In genomic region chr1:8201331-8201861, GRCh38 we compare ENCODE assay signal across 8 cellular contexts.
DNase-seq lines count a peak whose midpoint lies in the region; ATAC-seq and TF ChIP-seq lines count a peak whose summit lies in the region.

No MANE protein-coding gene starts in this region.

- H3K4me3 ChIP-seq in hepatocyte, result no peak overlapping the region
- H3K4me3 ChIP-seq in prostate gland, result no peak overlapping the region

- peak overlapping the region; percentile 28 for H3K4me2 ChIP-seq in hepatocyte

- no peaks in the 10 kb centered on the region for H4K20me1 ChIP-seq in hepatocyte (ENCODE audit: insufficient read depth, poor library complexity, severe bottlenecking)

- ATAC-seq in GM21423 (IDR thresholded peaks at IDR 0.05; ENCODE audit: unreplicated experiment), result no peak
- no peak for ATAC-seq in T-helper 17 cell
- ATAC-seq in GM18519 (IDR thresholded peaks at IDR 0.05; ENCODE audit: low FRiP score, unreplicated experiment), result no peak

- peaks cover 4% of the 10 kb centered on the region for H3K27me3 Mint-ChIP-seq in T-helper 17 cell

- peaks cover 5% of the 10 kb centered on the region for H3K4me1 Mint-ChIP-seq in T-helper 17 cell

- H3K9me2 ChIP-seq in hepatocyte (replicated peaks; ENCODE audit: insufficient read depth), result no peaks in the 10 kb centered on the region

- no peaks in the 10 kb centered on the region for H3K36me3 Mint-ChIP-seq in T-helper 17 cell (ENCODE audit: low read depth)

- H3K79me2 ChIP-seq in hepatocyte, result no peaks in the 10 kb centered on the region

- no peak for TF ChIP-seq POLR2A in prostate gland (IDR thresholded peaks at IDR 0.05)

- H3K36me3 ChIP-seq in hepatocyte (replicated peaks; ENCODE audit: insufficient read depth, low read depth) (no peaks in the 10 kb centered on the region), prostate gland (no peaks in the 10 kb centered on the region)

- intact Hi-C loops in prostate gland (cut with DNase I), result loop anchor here (5.0 kb wide), 3 partner anchors 64 to 174 kb away; partner anchors contain the start of gene ERRFI1

- no peak overlapping the region for H2AFZ ChIP-seq in hepatocyte

- H3K27ac Mint-ChIP-seq in T-helper 17 cell, result no peak overlapping the region

- TF ChIP-seq CTCF in hepatocyte (IDR thresholded peaks at IDR 0.05; ENCODE audit: poor library complexity) (no peak), prostate gland (IDR thresholded peaks at IDR 0.05) (no peak)

- H3K9me3 ChIP-seq in hepatocyte (ENCODE audit: low read depth), result no peaks in the 10 kb centered on the region
- no peaks in the 10 kb centered on the region for H3K9me3 ChIP-seq in prostate gland
- H3K9me3 ChIP-seq in T-helper 17 cell (ENCODE audit: control insufficient read depth, low read length, poor library complexity, severe bottlenecking), result no peaks in the 10 kb centered on the region

- DNase-seq in Caki2 (ENCODE audit: low read depth) (peak; percentile 54), hepatocyte (ENCODE audit: low spot score) (no peak), prostate gland (ENCODE audit: low spot score) (no peak), epidermal melanocyte (ENCODE audit: insufficient read length, low spot score) (no peak), T-helper 17 cell (no peak)

- H3K4me3 Mint-ChIP-seq in T-helper 17 cell, result no peak overlapping the region

- H3K4me1 ChIP-seq in hepatocyte (ENCODE audit: insufficient read depth) (peaks cover 40% of the 10 kb centered on the region), prostate gland (replicated peaks) (peaks cover 19% of the 10 kb centered on the region)

- H3K27me3 ChIP-seq in hepatocyte (no peaks in the 10 kb centered on the region), prostate gland (replicated peaks; ENCODE audit: insufficient read depth) (no peaks in the 10 kb centered on the region)

- 67% methylated on average over 10 of the region's 10 CpGs for WGBS in hepatocyte (ENCODE audit: low lambda C conversion rate, missing lambda C conversion rate)
- WGBS in prostate gland, result 68% methylated on average over 10 of the region's 10 CpGs

- in situ Hi-C loops in Caki2 (cut with HindIII; ENCODE audit: low pct_unique_long_range_greater_than_20kb, low sequenced_read_pairs), result loop anchor here (10.0 kb wide), 1 partner anchor 103 kb away; no protein-coding TSS in a partner anchor

- H3K27ac ChIP-seq in angular gyrus (ENCODE audit: low read depth, low read length) (peak overlapping the region; percentile 54), hepatocyte (peak overlapping the region; percentile 90), prostate gland (peak overlapping the region; percentile 85 to 88)
